Comparison of ENCODE assay signal across 8 cellular contexts in the genomic region with DNA sequence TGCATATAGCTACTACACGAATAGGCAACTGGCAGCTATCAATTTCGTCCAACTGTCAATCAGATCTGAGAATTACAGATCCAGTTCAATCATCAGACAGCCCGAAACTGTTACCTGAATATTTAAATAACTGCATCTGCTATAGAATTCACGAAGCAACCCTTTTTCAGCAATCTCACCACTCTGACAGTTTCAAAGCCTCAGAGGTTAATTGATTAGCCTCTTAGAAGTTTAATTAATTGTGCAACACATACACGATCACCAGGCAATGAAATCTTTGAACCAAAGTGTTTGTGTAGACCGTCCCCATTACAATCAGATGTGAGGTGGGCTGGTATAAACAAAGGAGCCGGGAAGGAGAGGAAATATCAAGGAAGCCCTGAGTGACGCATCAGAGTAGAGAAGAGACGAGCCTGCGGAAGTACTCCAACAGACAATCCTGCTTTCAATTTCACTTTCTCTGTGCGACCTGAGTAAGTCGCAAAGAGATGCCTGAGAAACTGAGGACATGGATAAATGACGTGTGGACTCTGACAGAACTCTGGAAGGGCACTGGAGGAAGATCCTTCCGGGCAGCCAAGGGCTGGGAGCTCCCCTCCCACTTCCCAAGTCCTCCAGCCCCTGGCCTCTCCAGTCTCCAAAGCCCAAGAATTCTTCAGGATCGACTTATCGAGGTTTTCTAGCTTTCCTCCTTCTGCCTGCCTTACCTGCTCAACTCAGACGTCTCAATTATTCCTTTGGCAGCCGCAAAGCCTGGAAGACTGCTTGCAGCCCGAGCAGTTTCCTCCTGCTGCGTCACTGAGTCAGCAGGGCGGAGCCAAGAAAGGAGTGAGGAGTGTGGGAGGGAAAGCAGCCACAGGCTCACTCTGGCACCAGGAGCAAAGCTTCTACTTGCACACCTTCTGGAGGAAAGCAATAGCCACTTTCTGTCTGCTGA. TPM values are rescaled to one million over a fixed set of nuclear protein-coding genes. Genes with fewer than 3 reads are reported as not detected.
DNase-seq lines count a peak whose midpoint lies in the region; ATAC-seq and TF ChIP-seq lines count a peak whose summit lies in the region.

A gene with protein sequence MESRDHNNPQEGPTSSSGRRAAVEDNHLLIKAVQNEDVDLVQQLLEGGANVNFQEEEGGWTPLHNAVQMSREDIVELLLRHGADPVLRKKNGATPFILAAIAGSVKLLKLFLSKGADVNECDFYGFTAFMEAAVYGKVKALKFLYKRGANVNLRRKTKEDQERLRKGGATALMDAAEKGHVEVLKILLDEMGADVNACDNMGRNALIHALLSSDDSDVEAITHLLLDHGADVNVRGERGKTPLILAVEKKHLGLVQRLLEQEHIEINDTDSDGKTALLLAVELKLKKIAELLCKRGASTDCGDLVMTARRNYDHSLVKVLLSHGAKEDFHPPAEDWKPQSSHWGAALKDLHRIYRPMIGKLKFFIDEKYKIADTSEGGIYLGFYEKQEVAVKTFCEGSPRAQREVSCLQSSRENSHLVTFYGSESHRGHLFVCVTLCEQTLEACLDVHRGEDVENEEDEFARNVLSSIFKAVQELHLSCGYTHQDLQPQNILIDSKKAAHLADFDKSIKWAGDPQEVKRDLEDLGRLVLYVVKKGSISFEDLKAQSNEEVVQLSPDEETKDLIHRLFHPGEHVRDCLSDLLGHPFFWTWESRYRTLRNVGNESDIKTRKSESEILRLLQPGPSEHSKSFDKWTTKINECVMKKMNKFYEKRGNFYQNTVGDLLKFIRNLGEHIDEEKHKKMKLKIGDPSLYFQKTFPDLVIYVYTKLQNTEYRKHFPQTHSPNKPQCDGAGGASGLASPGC (minus strand): TSS at position 797 of the 937 bp plus-strand sequence. CDS start 2,450 bp downstream, outside the sequence.

- peak; percentile 57 for DNase-seq in DMS114 treated with DMSO at 0.1 percent for 48 hours (lab: John Stamatoyannopoulos, UW; ENCODE audit: unreplicated experiment)
- DNase-seq in right atrium auricular region (ENCODE audit: low spot score) = peak; percentile 74
- peak; percentile 30 for DNase-seq in progenitor cell of endocrine pancreas (ENCODE audit: low spot score, unreplicated experiment)
- no peak for DNase-seq in NCI-H1092 treated with DMSO at 0.1 percent for 48 hours (lab: John Stamatoyannopoulos, UW)

- H4K20me1 ChIP-seq in SU-DHL-6 (ENCODE audit: low read depth, low read length) = no peaks in the 10 kb centered on the region

- H3K79me2 ChIP-seq in SU-DHL-6 (ENCODE audit: insufficient read depth, low read length) = no peaks in the 10 kb centered on the region

- ATAC-seq in GM19463 (IDR thresholded peaks at IDR 0.05; ENCODE audit: unreplicated experiment) = peak; percentile 78
- peak; percentile 67 for ATAC-seq in HG03571 (IDR thresholded peaks at IDR 0.05; ENCODE audit: unreplicated experiment)

- H3K27me3 ChIP-seq in SU-DHL-6 (ENCODE audit: low read length) = no peaks in the 10 kb centered on the region
- no peaks in the 10 kb centered on the region for H3K27me3 ChIP-seq in right atrium auricular region

- peaks cover 10% of the 10 kb centered on the region for H3K4me1 Mint-ChIP-seq in progenitor cell of endocrine pancreas (ENCODE audit: low read depth)

- H3K4me1 ChIP-seq in right atrium auricular region = peaks cover 0 to 21% of the 10 kb centered on the region in 2 donors

- peak within 1 kb of the TSS; percentile 71 for H3K9ac ChIP-seq in SU-DHL-6 (ENCODE audit: low read length)

- H3K9me3 Mint-ChIP-seq in progenitor cell of endocrine pancreas (ENCODE audit: low read depth) = no peaks in the 10 kb centered on the region

- no peaks in the 10 kb centered on the region for H3K9me3 ChIP-seq in SU-DHL-6 (ENCODE audit: insufficient read depth, low read length)
- no peaks in the 10 kb centered on the region for H3K9me3 ChIP-seq in right atrium auricular region

- H3K4me3 ChIP-seq in SU-DHL-6 (ENCODE audit: insufficient read depth, low read length, poor library complexity, severe bottlenecking) = peak within 1 kb of the TSS; percentile 75
- H3K4me3 ChIP-seq in right atrium auricular region = peak within 1 kb of the TSS; percentile 68 to 73

- H2AFZ ChIP-seq in SU-DHL-6 (ENCODE audit: low read depth, low read length, severe bottlenecking) = peak within 1 kb of the TSS; percentile 94

- peak within 1 kb of the TSS; percentile 96 for H3K27ac Mint-ChIP-seq in progenitor cell of endocrine pancreas

- no peaks in the 10 kb centered on the region for H3K9me2 ChIP-seq in SU-DHL-6 (replicated peaks; ENCODE audit: insufficient read depth, low read length)

- no peaks in the 10 kb centered on the region for H3F3A ChIP-seq in SU-DHL-6 (ENCODE audit: insufficient read depth)

- TF ChIP-seq CTCF in SU-DHL-6 (IDR thresholded peaks at IDR 0.05; ENCODE audit: insufficient read depth, low read length, poor library complexity, severe bottlenecking) (no peak), right atrium auricular region (IDR thresholded peaks at IDR 0.05) (no peak), progenitor cell of endocrine pancreas (IDR thresholded peaks at IDR 0.05; ENCODE audit: unreplicated experiment) (no peak)

- H3K4me2 ChIP-seq in SU-DHL-6 (ENCODE audit: low read depth, low read length, poor library complexity, severe bottlenecking) = peak within 1 kb of the TSS; percentile 68

- H3K36me3 Mint-ChIP-seq in progenitor cell of endocrine pancreas (ENCODE audit: insufficient read depth) = no peaks in the 10 kb centered on the region

- H3K36me3 ChIP-seq in SU-DHL-6 (ENCODE audit: low read length) (no peaks in the 10 kb centered on the region), right atrium auricular region (peaks cover 4% of the 10 kb centered on the region)

- H3K27ac ChIP-seq in SU-DHL-6 (ENCODE audit: low read depth, low read length) (peak within 1 kb of the TSS; percentile 47), angular gyrus (ENCODE audit: low read depth, low read length) (peak within 1 kb of the TSS; percentile 74), right atrium auricular region (peak within 1 kb of the TSS; percentile 83 to 93)

- H3K4me3 Mint-ChIP-seq in progenitor cell of endocrine pancreas (ENCODE audit: low read depth) = peak within 1 kb of the TSS; percentile 95

- no peaks in the 10 kb centered on the region for H3K27me3 Mint-ChIP-seq in progenitor cell of endocrine pancreas

RNA-seq across cellular contexts. Expression of the gene that starts here (rescaled TPM):
- total RNA-seq in right atrium auricular region (1 to 10 TPM; 2.0 to 4.5 TPM), progenitor cell of endocrine pancreas (4.2 and 4.4 TPM in 2 replicates)
